Comparison of ENCODE assay signal across 24 cellular contexts in genomic region chr20:18712877-18713276, GRCh38.
DNase-seq lines count a peak whose midpoint lies in the region; ATAC-seq, FAIRE-seq and TF ChIP-seq lines count a peak whose summit lies in the region.
"Had no signal": no experiment of that assay in that cellular context is flagged by ENCODE, and none has a peak within 500 bp of the region (broad histone marks: within the 10 kb centered on the region; RNA-seq: fewer than 3 reads in every experiment).

No MANE protein-coding gene starts in this region.

- peaks cover 12% of the 10 kb centered on the region for H3K4me1 Mint-ChIP-seq in osteocyte (ENCODE audit: unreplicated experiment)

- peak; percentile 26 for DNase-seq in M059J (ENCODE audit: low read depth)
- DNase-seq in SK-MEL-5 (ENCODE audit: low read depth, low spot score): peak; percentile 31
- DNase-seq in epithelial cell of esophagus (ENCODE audit: low read depth): no peak
- DNase-seq in osteocyte (ENCODE audit: extremely low spot score, unreplicated experiment): no peak
- DNase-seq in NCI-H226: no peak
- DNase-seq in GM12891 (ENCODE audit: insufficient read length, low spot score): no peak
- DNase-seq in RKO (ENCODE audit: low spot score): no peak
- DNase-seq: activated naive CD4-positive, alpha-beta T cell treated with anti-CD3 and anti-CD28 coated beads for 36 hours; activated T-cell treated with anti-CD3 and anti-CD28 coated beads, Interleukin-2, amount 50 U/mL, for 72 hours; amniotic stem cell; dermis blood vessel endothelial cell; foreskin fibroblast; GM23248; MM.1S; NCI-H1417 treated with DMSO at 0.1 percent for 48 hours; NCI-H526 treated with DMSO at 0.1 percent for 48 hours; spleen; stimulated activated CD4-positive, alpha-beta T cell treated with anti-CD3 and anti-CD28 coated beads, Interleukin-4, amount 100 ng/mL, for 1 hour; stomach; transverse colon had no signal

- TF ChIP-seq POLR2A in GM12891 (IDR thresholded peaks at IDR 0.05; ENCODE audit: low read depth, low read length): no peak

- no peaks in the 10 kb centered on the region for H3K27me3 Mint-ChIP-seq in osteocyte (ENCODE audit: unreplicated experiment)

- no peaks in the 10 kb centered on the region for H3K9me3 Mint-ChIP-seq in osteocyte (ENCODE audit: unreplicated experiment)
- H3K9me3 Mint-ChIP-seq: activated naive CD4-positive, alpha-beta T cell treated with anti-CD3 and anti-CD28 coated beads for 36 hours; activated T-cell treated with anti-CD3 and anti-CD28 coated beads, Interleukin-2, amount 50 U/mL, for 72 hours had no signal

- in situ Hi-C loops in SK-MEL-5 (cut with HindIII; ENCODE audit: low pct_unique_long_range_greater_than_20kb, low sequenced_read_pairs): no loop called here

- peak; percentile 2 for TF ChIP-seq CTCF in epithelial cell of esophagus (IDR thresholded peaks at IDR 0.05; ENCODE audit: insufficient read depth, low read depth, low read length, missing control alignments)
- peak; percentile 54 for TF ChIP-seq CTCF in osteocyte (IDR thresholded peaks at IDR 0.05)

- H3K27ac Mint-ChIP-seq in osteocyte (ENCODE audit: unreplicated experiment): no peak overlapping the region
- H3K27ac Mint-ChIP-seq: activated naive CD4-positive, alpha-beta T cell treated with anti-CD3 and anti-CD28 coated beads for 36 hours; activated T-cell treated with anti-CD3 and anti-CD28 coated beads, Interleukin-2, amount 50 U/mL, for 72 hours had no signal

- no peak overlapping the region for H3K4me3 Mint-ChIP-seq in osteocyte (ENCODE audit: unreplicated experiment)
- H3K4me3 Mint-ChIP-seq: activated naive CD4-positive, alpha-beta T cell treated with anti-CD3 and anti-CD28 coated beads for 36 hours; activated T-cell treated with anti-CD3 and anti-CD28 coated beads, Interleukin-2, amount 50 U/mL, for 72 hours had no signal

- no peaks in the 10 kb centered on the region for H3K36me3 Mint-ChIP-seq in osteocyte (ENCODE audit: unreplicated experiment)

- FAIRE-seq in GM12891 (lab: Jason Lieb, UNC): no peak
- FAIRE-seq: islet of Langerhans had no signal

- no peak overlapping the region for H3K4me3 ChIP-seq in epithelial cell of esophagus (ENCODE audit: low read length)
- H3K4me3 ChIP-seq: cardiac muscle cell, GM23248, spleen, stomach, transverse colon had no signal

- ATAC-seq in HG02763 (IDR thresholded peaks at IDR 0.05; ENCODE audit: unreplicated experiment): no peak
- ATAC-seq: activated T-cell treated with anti-CD3 and anti-CD28 coated beads, Interleukin-2, amount 50 U/mL, for 72 hours; Right ventricle myocardium inferior had no signal

TF ChIP-seq in GM12891, 5 proteins besides CTCF, POLR2A, EP300 and RAD21:
- TF ChIP-seq PAX5 (IDR thresholded peaks at IDR 0.05; ENCODE audit: insufficient read depth, low read length, severe bottlenecking) (no peak), SPI1 (IDR thresholded peaks at IDR 0.05; ENCODE audit: low read depth, low read length) (no peak), TAF1 (IDR thresholded peaks at IDR 0.05; ENCODE audit: low read depth, low read length) (no peak), POLR2AphosphoS5 (IDR thresholded peaks at IDR 0.05; ENCODE audit: low read depth, low read length) (no peak), POU2F2 (IDR thresholded peaks at IDR 0.05; ENCODE audit: low read depth, low read length) (no peak)

Comparison
In these comparisons a context has a peak if more than half of its experiments do, and no peak if none do; other contexts are left out.
1. DNase-seq: peak in M059J (single experiment) and SK-MEL-5 (single experiment); none in epithelial cell of esophagus (single experiment), osteocyte (single experiment), NCI-H226 (single experiment), GM12891 (single experiment) and RKO (single experiment).